2 cellular contexts compared by ENCODE assay signal in the genomic region with DNA sequence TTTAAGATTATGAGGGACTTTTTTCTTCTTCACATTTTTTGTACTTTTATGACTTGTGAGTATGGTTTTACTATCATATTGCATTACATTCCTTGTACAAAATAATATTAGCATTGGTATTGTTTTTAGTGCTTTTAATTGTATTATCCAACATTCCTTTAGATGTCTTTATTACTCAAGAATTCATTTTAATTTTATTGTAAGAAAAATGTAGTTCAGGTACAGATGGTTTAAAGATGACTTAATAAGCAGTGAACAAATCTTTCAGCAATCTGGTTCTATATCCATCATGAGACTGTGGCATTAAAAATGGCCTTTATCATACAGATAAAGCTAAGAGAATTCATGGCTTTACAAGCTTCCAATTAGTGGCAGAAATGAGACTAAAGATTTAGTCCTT.
TF ChIP-seq lines count a peak whose summit lies in the region.

No MANE protein-coding gene starts in this region.

TF ChIP-seq in SK-N-SH treated with all-trans-retinoic acid at 6 μM for 48 hours, 23 proteins besides CTCF, POLR2A, EP300 and RAD21 (continued from another document):
- peak; percentile 86 for TF ChIP-seq CREB5 (CRISPR knock-in tag; IDR thresholded peaks at IDR 0.05; ENCODE audit: low read depth)
- no peak for TF ChIP-seq SNAI2 (CRISPR knock-in tag; IDR thresholded peaks at IDR 0.05)
- no peak for TF ChIP-seq PPARA (CRISPR knock-in tag; IDR thresholded peaks at IDR 0.05; ENCODE audit: borderline replicate concordance)
TF ChIP-seq in SK-N-SH treated with all-trans-retinoic acid at 6 μM for 48 hours: peak in this region for 4.

TF ChIP-seq in SK-N-SH, 30 proteins besides CTCF, POLR2A, EP300 and RAD21 (continued from another document):
- TF ChIP-seq RFX5 (IDR thresholded peaks at IDR 0.05; ENCODE audit: low read length) (no peak), GABPA (IDR thresholded peaks at IDR 0.05; ENCODE audit: low read depth) (no peak)
